In the genomic region with DNA sequence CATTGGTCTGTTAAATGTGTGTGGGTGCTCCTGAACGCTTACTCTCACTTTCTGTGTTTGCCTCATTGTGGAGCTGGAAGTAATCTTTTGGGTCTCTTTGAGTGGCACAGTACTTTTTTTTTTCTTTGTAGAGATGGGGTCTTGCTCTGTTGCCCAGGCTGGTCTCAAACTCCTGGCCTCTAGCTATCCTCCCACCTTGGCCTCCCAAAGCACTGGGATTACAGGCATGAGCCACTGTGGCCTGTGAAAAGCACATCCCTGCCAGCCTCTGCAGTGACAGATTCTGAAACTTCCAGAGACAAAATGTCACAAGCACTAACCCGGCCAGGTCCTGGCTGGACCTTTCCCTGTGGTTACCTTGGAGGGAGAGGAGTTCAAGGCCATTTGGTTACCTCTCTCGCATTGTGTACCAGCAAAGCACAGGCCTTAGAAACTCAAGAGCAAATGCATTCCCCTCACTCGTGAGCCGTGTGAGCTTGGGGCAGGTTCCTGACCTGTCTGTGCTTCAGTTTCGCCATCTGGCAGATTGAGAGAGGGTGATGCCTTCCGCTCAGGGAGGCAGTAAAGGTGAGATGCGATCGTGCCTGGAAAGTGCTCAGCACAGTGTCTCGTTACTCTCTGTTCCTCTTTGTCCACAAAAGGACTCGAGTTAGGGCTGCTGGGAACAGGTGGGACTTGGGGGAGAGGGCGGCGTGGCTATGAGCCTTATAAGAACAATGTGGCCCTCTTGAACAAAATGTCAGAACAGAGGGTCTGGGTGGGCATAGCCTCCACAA, we compare ENCODE assay signal across 26 cellular contexts.
"Had no signal": no experiment of that assay in that cellular context is flagged by ENCODE, and none has a peak within 500 bp of the region (broad histone marks: within the 10 kb centered on the region; RNA-seq: fewer than 3 reads in every experiment).

No MANE protein-coding gene starts in this region.

- H3K27me3 ChIP-seq: gastrocnemius medialis, neural progenitor cell, stomach, thyroid gland had no signal

- DNase-seq: cortex of kidney; effector memory CD8-positive, alpha-beta T cell; gastrocnemius medialis; head of caudate nucleus; kidney; mucosa of descending colon; naive B cell; stimulated activated CD4-positive, alpha-beta T cell treated with anti-CD3 and anti-CD28 coated beads, Interleukin-12 subunit alpha, Interleukin-12 subunit beta, amount 100 ng/mL, for 4 hours; stimulated activated CD4-positive, alpha-beta T cell treated with anti-CD3 and anti-CD28 coated beads, Interleukin-1b, Interleukin-23, amount 100 ng/mL, for 48 hours; stimulated activated CD4-positive, alpha-beta T cell treated with anti-CD3 and anti-CD28 coated beads, Interleukin-4, amount 100 ng/mL, for 1 hour; stimulated activated CD8-positive, alpha-beta memory T cell treated with anti-CD3 and anti-CD28 coated beads, Interleukin-4, amount 100 ng/mL, for 48 hours; stimulated activated naive CD4-positive, alpha-beta T cell treated with Interleukin-2 at 50 U/mL for 16 hours; stomach had no signal

- H3K9me3 ChIP-seq: gastrocnemius medialis, mucosa of descending colon, thyroid gland had no signal

- H3K79me2 ChIP-seq: parathyroid adenoma had no signal

- H3K4me3 ChIP-seq: gastrocnemius medialis, lung, mucosa of descending colon, neural progenitor cell, smooth muscle cell, stomach, thyroid gland had no signal

- H3K27ac ChIP-seq: gastrocnemius medialis, neural progenitor cell, parathyroid adenoma, stomach had no signal

- FAIRE-seq: endometrium, kidney had no signal

- H3K27ac Mint-ChIP-seq: effector memory CD8-positive, alpha-beta T cell; memory B cell; mesothelial cell of epicardium; natural killer cell treated with Interleukin-12 subunit alpha and Interleukin-12 subunit beta and Interleukin-15 and Interleukin-18, amount 100 ng/mL, for 72 hours; neural progenitor cell; progenitor cell of endocrine pancreas; type B pancreatic cell had no signal

- H3K27me3 Mint-ChIP-seq: progenitor cell of endocrine pancreas, type B pancreatic cell had no signal

- H3K4me3 Mint-ChIP-seq: effector memory CD8-positive, alpha-beta T cell; memory B cell; mesothelial cell of epicardium; natural killer cell treated with Interleukin-12 subunit alpha and Interleukin-12 subunit beta and Interleukin-15 and Interleukin-18, amount 100 ng/mL, for 72 hours; neural progenitor cell; type B pancreatic cell had no signal

- H3K36me3 Mint-ChIP-seq: mesothelial cell of epicardium; natural killer cell treated with Interleukin-12 subunit alpha and Interleukin-12 subunit beta and Interleukin-15 and Interleukin-18, amount 100 ng/mL, for 72 hours; neural progenitor cell; type B pancreatic cell had no signal

- ATAC-seq: effector memory CD8-positive, alpha-beta T cell; gastrocnemius medialis; left lobe of liver; mucosa of descending colon; natural killer cell treated with Interleukin-12 subunit alpha and Interleukin-12 subunit beta and Interleukin-15 and Interleukin-18, amount 100 ng/mL, for 72 hours; sciatic nerve had no signal

- H3K4me1 ChIP-seq: gastrocnemius medialis, neural progenitor cell, parathyroid adenoma, stomach had no signal

- H3K4me1 Mint-ChIP-seq: mesothelial cell of epicardium, neural progenitor cell had no signal

- H3K9ac ChIP-seq: neural progenitor cell, parathyroid adenoma had no signal

- H2AFZ ChIP-seq: neural progenitor cell, parathyroid adenoma had no signal

- H3K36me3 ChIP-seq: gastrocnemius medialis, neural progenitor cell, stomach, thyroid gland had no signal

- H3K9me3 Mint-ChIP-seq: mesothelial cell of epicardium, neural progenitor cell, type B pancreatic cell had no signal

- H3K4me2 ChIP-seq: neural progenitor cell, smooth muscle cell had no signal
